Comparison of ENCODE assay signal across 24 cellular contexts in genomic region chr10:95336702-95337101, GRCh38. TPM values are rescaled to one million over a fixed set of nuclear protein-coding genes. Genes with fewer than 3 reads are reported as not detected.
DNase-seq lines count a peak whose midpoint lies in the region; ATAC-seq and TF ChIP-seq lines count a peak whose summit lies in the region.
"Had no signal": no experiment of that assay in that cellular context is flagged by ENCODE, and none has a peak within 500 bp of the region (broad histone marks: within the 10 kb centered on the region; RNA-seq: fewer than 3 reads in every experiment).

No MANE protein-coding gene starts in this region.

- POLR2A ChIA-PET in WTC11 (lab: Charles Lee): interaction anchor here (0.8 kb wide), 1 partner anchor 8 kb away, joined by 3 read pairs; no protein-coding TSS in a partner anchor

- no peak overlapping the region for H3K4me3 Mint-ChIP-seq in activated naive CD4-positive, alpha-beta T cell treated with anti-CD3 and anti-CD28 coated beads, Interleukin-2, amount 10 ng/mL, durations not matched to agents 7 days and 5 days
- H3K4me3 Mint-ChIP-seq in WTC11: no peak overlapping the region
- no peak overlapping the region for H3K4me3 Mint-ChIP-seq in neural crest cell
- H3K4me3 Mint-ChIP-seq: CD4-positive, alpha-beta memory T cell; dendritic cell treated with granulocyte-macrophage colony-stimulating factor and Interleukin-4, amounts not matched to agents 40 ng/mL and 50 ng/mL, for 4 days; stimulated activated naive B cell treated with anti-CD40 and anti-IgM and Interleukin-4, amounts not matched to agents 10 μg/mL and 1 μg/mL and 100 μg/mL, for 72 hours; T-helper 2 cell treated with Interferon-gamma antibody and Interleukin-4, amounts not matched to agents 5 μg/mL and 100 μg/mL, for 36 hours had no signal

- H3K27me3 ChIP-seq in tibial artery (no peaks in the 10 kb centered on the region), uterus (no peaks in the 10 kb centered on the region)
- H3K27me3 ChIP-seq: spleen had no signal

- peaks cover 90 to 92% (median 90%) of the 10 kb centered on the region in 3 donors for H3K36me3 ChIP-seq in tibial artery
- no peaks in the 10 kb centered on the region for H3K36me3 ChIP-seq in uterus
- H3K36me3 ChIP-seq: spleen had no signal

- TF ChIP-seq CTCF in WTC11 (IDR thresholded peaks at IDR 0.05) (no peak), neural crest cell (conservative IDR thresholded peaks at IDR 0.05) (no peak), tibial artery (IDR thresholded peaks at IDR 0.05) (no peak), uterus (IDR thresholded peaks at IDR 0.05) (no peak)

- ATAC-seq in WTC11: no peak
- no peak for ATAC-seq in GM18517 (IDR thresholded peaks at IDR 0.05; ENCODE audit: unreplicated experiment)
- ATAC-seq: stimulated activated naive B cell treated with anti-CD40 and anti-IgM and Interleukin-4, amounts not matched to agents 10 μg/mL and 1 μg/mL and 100 μg/mL, for 72 hours had no signal

- no peak for DNase-seq in activated naive CD4-positive, alpha-beta T cell treated with anti-CD3 and anti-CD28 coated beads, Interleukin-2, amount 10 ng/mL, durations not matched to agents 7 days and 5 days
- no peak for DNase-seq in activated naive CD4-positive, alpha-beta T cell (lab: John Stamatoyannopoulos, UW)
- DNase-seq in WTC11 (ENCODE audit: low spot score) (no peak), neural crest cell (ENCODE audit: low read depth, low spot score) (no peak), tibial artery (no peak), uterus (no peak), NCI-H774 (lab: John Stamatoyannopoulos, UW) (no peak)
- DNase-seq: activated CD4-positive, alpha-beta T cell treated with anti-CD3 and anti-CD28 coated beads, Interleukin-2, amount 50 U/mL, for 1 hour; activated naive CD4-positive, alpha-beta T cell treated with anti-CD3 and anti-CD28 coated beads, Interleukin-2, amount 50 U/mL, for 16 hours; AML-193; CD4-positive, alpha-beta memory T cell; DMS153; mammary epithelial cell; NCI-H1092 treated with DMSO at 0.1 percent for 48 hours; NCI-H2081; NCI-H446; occipital lobe; spleen; stimulated activated CD4-positive, alpha-beta T cell treated with anti-CD3 and anti-CD28 coated beads, Interleukin-2, amount 100 ng/mL, for 48 hours; stimulated activated naive B cell treated with anti-CD40 and anti-IgM and Interleukin-4, amounts not matched to agents 10 μg/mL and 1 μg/mL and 100 μg/mL, for 72 hours had no signal

- peaks cover 6 to 73% (median 30%) of the 10 kb centered on the region in 4 donors for H3K4me1 ChIP-seq in tibial artery
- peaks cover 0 to 4% of the 10 kb centered on the region in 2 donors for H3K4me1 ChIP-seq in uterus

- H3K9me3 ChIP-seq in tibial artery (no peaks in the 10 kb centered on the region), uterus (no peaks in the 10 kb centered on the region)
- H3K9me3 ChIP-seq: spleen had no signal

- H3K27ac ChIP-seq in tibial artery (peak overlapping the region; percentile 37 to 82), uterus (peak overlapping the region in 1 of 2 donors; percentile 9)
- H3K27ac ChIP-seq: VCaP had no signal

- TF ChIP-seq POLR2A in uterus (IDR thresholded peaks at IDR 0.05): no peak

- CTCF ChIA-PET in activated naive CD4-positive, alpha-beta T cell treated with anti-CD3 and anti-CD28 coated beads, Interleukin-2, amount 10 ng/mL, durations not matched to agents 7 days and 5 days (lab: Charles Lee): interaction anchor here (1.0 kb wide), 1 partner anchor 28 kb away, joined by 4 read pairs; no protein-coding TSS in a partner anchor
- CTCF ChIA-PET in WTC11 (lab: Charles Lee): interaction anchor here (0.8 to 1.6 kb wide), 5 partner anchors 24 to 264 kb away, joined by 3 to 10 read pairs (median 6); no protein-coding TSS in a partner anchor

- intact Hi-C loops in tibial artery (cut with DNase I; ENCODE audit: low total_unique reads) (no loop called here), uterus (cut with DNase I; ENCODE audit: low total_unique reads) (no loop called here)

- no peaks in the 10 kb centered on the region for H3K9me3 Mint-ChIP-seq in activated naive CD4-positive, alpha-beta T cell treated with anti-CD3 and anti-CD28 coated beads, Interleukin-2, amount 10 ng/mL, durations not matched to agents 7 days and 5 days
- H3K9me3 Mint-ChIP-seq in WTC11: no peaks in the 10 kb centered on the region
- H3K9me3 Mint-ChIP-seq in neural crest cell: no peaks in the 10 kb centered on the region
- H3K9me3 Mint-ChIP-seq: dendritic cell treated with granulocyte-macrophage colony-stimulating factor and Interleukin-4, amounts not matched to agents 40 ng/mL and 50 ng/mL, for 4 days; stimulated activated naive B cell treated with anti-CD40 and anti-IgM and Interleukin-4, amounts not matched to agents 10 μg/mL and 1 μg/mL and 100 μg/mL, for 72 hours; T-helper 2 cell treated with Interferon-gamma antibody and Interleukin-4, amounts not matched to agents 5 μg/mL and 100 μg/mL, for 36 hours had no signal

- H3K4me3 ChIP-seq in tibial artery (no peak overlapping the region), uterus (no peak overlapping the region)
- H3K4me3 ChIP-seq: spleen had no signal

- H3K4me1 Mint-ChIP-seq in activated naive CD4-positive, alpha-beta T cell treated with anti-CD3 and anti-CD28 coated beads, Interleukin-2, amount 10 ng/mL, durations not matched to agents 7 days and 5 days: no peaks in the 10 kb centered on the region
- H3K4me1 Mint-ChIP-seq in WTC11 (peaks cover 23% of the 10 kb centered on the region), neural crest cell (peaks cover 6% of the 10 kb centered on the region)
- H3K4me1 Mint-ChIP-seq: CD4-positive, alpha-beta memory T cell; stimulated activated naive B cell treated with anti-CD40 and anti-IgM and Interleukin-4, amounts not matched to agents 10 μg/mL and 1 μg/mL and 100 μg/mL, for 72 hours had no signal

- no peaks in the 10 kb centered on the region for H3K36me3 Mint-ChIP-seq in activated naive CD4-positive, alpha-beta T cell treated with anti-CD3 and anti-CD28 coated beads, Interleukin-2, amount 10 ng/mL, durations not matched to agents 7 days and 5 days
- peaks cover 11% of the 10 kb centered on the region for H3K36me3 Mint-ChIP-seq in WTC11
- no peaks in the 10 kb centered on the region for H3K36me3 Mint-ChIP-seq in neural crest cell (ENCODE audit: low read depth)
- H3K36me3 Mint-ChIP-seq: CD4-positive, alpha-beta memory T cell had no signal

- H3K27me3 Mint-ChIP-seq in activated naive CD4-positive, alpha-beta T cell treated with anti-CD3 and anti-CD28 coated beads, Interleukin-2, amount 10 ng/mL, durations not matched to agents 7 days and 5 days: peaks cover 3% of the 10 kb centered on the region
- H3K27me3 Mint-ChIP-seq in WTC11 (ENCODE audit: low read depth) (no peaks in the 10 kb centered on the region), neural crest cell (ENCODE audit: low read depth) (no peaks in the 10 kb centered on the region)
- H3K27me3 Mint-ChIP-seq: CD4-positive, alpha-beta memory T cell; dendritic cell treated with granulocyte-macrophage colony-stimulating factor and Interleukin-4, amounts not matched to agents 40 ng/mL and 50 ng/mL, for 4 days; stimulated activated naive B cell treated with anti-CD40 and anti-IgM and Interleukin-4, amounts not matched to agents 10 μg/mL and 1 μg/mL and 100 μg/mL, for 72 hours had no signal

- peak overlapping the region; percentile 3 for H3K27ac Mint-ChIP-seq in activated naive CD4-positive, alpha-beta T cell treated with anti-CD3 and anti-CD28 coated beads, Interleukin-2, amount 10 ng/mL, durations not matched to agents 7 days and 5 days
- H3K27ac Mint-ChIP-seq in WTC11 (peak overlapping the region; percentile 28; the same call in 1 of the 2 replicates), neural crest cell (ENCODE audit: unreplicated experiment) (peak overlapping the region; percentile 85)
- H3K27ac Mint-ChIP-seq: CD4-positive, alpha-beta memory T cell; dendritic cell treated with granulocyte-macrophage colony-stimulating factor and Interleukin-4, amounts not matched to agents 40 ng/mL and 50 ng/mL, for 4 days; stimulated activated naive B cell treated with anti-CD40 and anti-IgM and Interleukin-4, amounts not matched to agents 10 μg/mL and 1 μg/mL and 100 μg/mL, for 72 hours; T-helper 2 cell treated with Interferon-gamma antibody and Interleukin-4, amounts not matched to agents 5 μg/mL and 100 μg/mL, for 36 hours had no signal

TF ChIP-seq in WTC11, 78 proteins besides CTCF, POLR2A, EP300 and RAD21:
- no peak for TF ChIP-seq RELA (CRISPR knock-in tag; IDR thresholded peaks at IDR 0.05; ENCODE audit: borderline replicate concordance)
- no peak for TF ChIP-seq OVOL2 (CRISPR knock-in tag; IDR thresholded peaks at IDR 0.05; ENCODE audit: borderline replicate concordance)
- TF ChIP-seq SOX15 (CRISPR knock-in tag; IDR thresholded peaks at IDR 0.05): no peak

RNA-seq across cellular contexts. Expression of gene PDLIM1, which starts 45.9 kb away (rescaled TPM):
- total RNA-seq in WTC11 (2021) (223 to 226 TPM (median 226 TPM) in 3 replicates), neural crest cell (20.9 and 26.2 TPM in 2 replicates), uterus (100 to 1,000 TPM in 2 of 4 donors, 10 to 100 TPM in 2; 14.0 to 192 (median 86.7) TPM)

Comparison
In these comparisons a context has a peak if more than half of its experiments do, and no peak if none do; other contexts are left out.
1. H3K27ac Mint-ChIP-seq: peak in every context shown above with its lines; median percentile 85 in neural crest cell; 28 in WTC11; 3 in activated naive CD4-positive, alpha-beta T cell treated with anti-CD3 and anti-CD28 coated beads, Interleukin-2, amount 10 ng/mL, durations not matched to agents 7 days and 5 days.